20 cellular contexts compared by ENCODE assay signal in genomic region chr3:110932515-110933095, GRCh38.
A peak's percentile ranks its signal among the peaks of the same experiment; 100 is the strongest.
DNase-seq lines count a peak whose midpoint lies in the region; ATAC-seq, FAIRE-seq and TF ChIP-seq lines count a peak whose summit lies in the region.
"Had no signal": no experiment of that assay in that cellular context is flagged by ENCODE, and none has a peak within 500 bp of the region (broad histone marks: within the 10 kb centered on the region; RNA-seq: fewer than 3 reads in every experiment).

No MANE protein-coding gene starts in this region.

- DNase-seq in AG09319 (ENCODE audit: extremely low read depth, low read depth) (peak; percentile 5), HFF-Myc (ENCODE audit: extremely low read depth, low read depth) (peak; percentile 92), cerebellar cortex (ENCODE audit: low spot score) (peak; percentile 36), ecto neural progenitor cell (ENCODE audit: low spot score) (no peak), NCI-H446 treated with DMSO at 0.1 percent for 48 hours (lab: John Stamatoyannopoulos, UW) (no peak)
- DNase-seq in activated CD4-positive, alpha-beta T cell treated with anti-CD3 and anti-CD28 coated beads, Interleukin-2, amount 10 ng/mL, durations not matched to agents 7 days and 5 days, result no peak
- DNase-seq: activated CD4-positive, alpha-beta T cell treated with anti-CD3 and anti-CD28 coated beads for 48 hours; activated CD8-positive, alpha-beta memory T cell treated with anti-CD3 and anti-CD28 coated beads, Interleukin-2, amount 50 U/mL, for 4 hours; activated effector memory CD4-positive, alpha-beta T cell treated with anti-CD3 and anti-CD28 coated beads, Interleukin-2, amount 50 U/mL, for 16 hours; amniotic stem cell; CD4-positive, CD25-positive, alpha-beta regulatory T cell; KBM-7; NCI-H2029; psoas muscle had no signal

- peak; percentile 86 for FAIRE-seq in islet of Langerhans (lab: Jason Lieb, UNC)
- FAIRE-seq: A549, urothelium cell line had no signal

- POLR2A ChIA-PET in activated CD4-positive, alpha-beta T cell treated with anti-CD3 and anti-CD28 coated beads, Interleukin-2, amount 10 ng/mL, durations not matched to agents 7 days and 5 days (lab: Charles Lee), result no interaction called here

- no peaks in the 10 kb centered on the region for H3K9me3 Mint-ChIP-seq in activated CD4-positive, alpha-beta T cell treated with anti-CD3 and anti-CD28 coated beads, Interleukin-2, amount 10 ng/mL, durations not matched to agents 7 days and 5 days
- H3K9me3 Mint-ChIP-seq: neural crest cell had no signal

- no peak for ATAC-seq in GM18861 (IDR thresholded peaks at IDR 0.05; ENCODE audit: unreplicated experiment)
- ATAC-seq: A549, psoas muscle had no signal

- no peak overlapping the region for H3K4me3 Mint-ChIP-seq in activated CD4-positive, alpha-beta T cell treated with anti-CD3 and anti-CD28 coated beads, Interleukin-2, amount 10 ng/mL, durations not matched to agents 7 days and 5 days
- H3K4me3 Mint-ChIP-seq: CD4-positive, CD25-positive, alpha-beta regulatory T cell; mesothelial cell of epicardium; neural crest cell had no signal

- TF ChIP-seq CTCF in AG09319 (IDR thresholded peaks at IDR 0.05; ENCODE audit: low read depth, low read length) (no peak), HFF-Myc (IDR thresholded peaks at IDR 0.05; ENCODE audit: low read depth, low read length, missing control alignments) (no peak)

- CTCF ChIA-PET in activated CD4-positive, alpha-beta T cell treated with anti-CD3 and anti-CD28 coated beads, Interleukin-2, amount 10 ng/mL, durations not matched to agents 7 days and 5 days (lab: Charles Lee), result no interaction called here

- no peaks in the 10 kb centered on the region for H3K36me3 Mint-ChIP-seq in activated CD4-positive, alpha-beta T cell treated with anti-CD3 and anti-CD28 coated beads, Interleukin-2, amount 10 ng/mL, durations not matched to agents 7 days and 5 days (ENCODE audit: low read depth)
- H3K36me3 Mint-ChIP-seq: CD4-positive, CD25-positive, alpha-beta regulatory T cell; mesothelial cell of epicardium had no signal

- no peak overlapping the region for H3K27ac Mint-ChIP-seq in activated CD4-positive, alpha-beta T cell treated with anti-CD3 and anti-CD28 coated beads, Interleukin-2, amount 10 ng/mL, durations not matched to agents 7 days and 5 days
- H3K27ac Mint-ChIP-seq: CD4-positive, CD25-positive, alpha-beta regulatory T cell; mesothelial cell of epicardium had no signal

- peaks cover 17% of the 10 kb centered on the region for H3K27me3 Mint-ChIP-seq in activated CD4-positive, alpha-beta T cell treated with anti-CD3 and anti-CD28 coated beads, Interleukin-2, amount 10 ng/mL, durations not matched to agents 7 days and 5 days

- H3K4me1 Mint-ChIP-seq in activated CD4-positive, alpha-beta T cell treated with anti-CD3 and anti-CD28 coated beads, Interleukin-2, amount 10 ng/mL, durations not matched to agents 7 days and 5 days, result no peaks in the 10 kb centered on the region
- H3K4me1 Mint-ChIP-seq: CD4-positive, CD25-positive, alpha-beta regulatory T cell; mesothelial cell of epicardium had no signal

- no peak overlapping the region for H3K4me3 ChIP-seq in HFF-Myc (replicated peaks; ENCODE audit: low read depth, low read length)
- H3K4me3 ChIP-seq: A549, psoas muscle had no signal

Comparison
In these comparisons a context has a peak if more than half of its experiments do, and no peak if none do; other contexts are left out.
1. DNase-seq: peak in AG09319 (single experiment), HFF-Myc (single experiment) and cerebellar cortex (single experiment); none in activated CD4-positive, alpha-beta T cell treated with anti-CD3 and anti-CD28 coated beads, Interleukin-2, amount 10 ng/mL, durations not matched to agents 7 days and 5 days (single experiment), ecto neural progenitor cell (single experiment) and NCI-H446 treated with DMSO at 0.1 percent for 48 hours (single experiment).